Comparison of ENCODE assay signal across 1 cellular context in genomic region chr19:18205180-18205915, GRCh38.
A peak's percentile ranks its signal among the peaks of the same experiment; 100 is the strongest.
TF ChIP-seq lines count a peak whose summit lies in the region.

No MANE protein-coding gene starts in this region.

TF ChIP-seq in K562, 482 proteins besides CTCF, POLR2A, EP300 and RAD21 (continues in another document):
- TF ChIP-seq MLLT1 (IDR thresholded peaks at IDR 0.05) (peak in 1 of 2 experiments; percentile 80; a peak in 2 of 4 replicates), RCOR1 (IDR thresholded peaks at IDR 0.05; ENCODE audit: borderline replicate concordance in 1 of 2, low read depth in 2 of 2, low read length in 2 of 2) (no peak), MAFG (tag; conservative IDR thresholded peaks at IDR 0.05) (no peak), HNRNPLL (IDR thresholded peaks at IDR 0.05; ENCODE audit: low read depth, low read length, poor library complexity, severe bottlenecking) (peak; percentile 88), ZC3H11A (IDR thresholded peaks at IDR 0.05; ENCODE audit: low read depth, low read length) (no peak), RREB1 (CRISPR knock-in tag; IDR thresholded peaks at IDR 0.05) (no peak), MTF1 (CRISPR knock-in tag; IDR thresholded peaks at IDR 0.05; ENCODE audit: borderline replicate concordance) (no peak), MAX (CRISPR knock-in tag; IDR thresholded peaks at IDR 0.05) (peak; percentile 47; the same call in 1 of the 2 replicates), PPARD (CRISPR knock-in tag; IDR thresholded peaks at IDR 0.05) (no peak), CREM (IDR thresholded peaks at IDR 0.05; ENCODE audit: low read depth) (peak; percentile 62; the same call in 1 of the 2 replicates), GTF2A2 (tag; IDR thresholded peaks at IDR 0.05) (peak; percentile 55; the same call in 1 of the 2 replicates), ZBTB33 (CRISPR knock-in tag; IDR thresholded peaks at IDR 0.05) (no peak), CCNT2 (IDR thresholded peaks at IDR 0.05; ENCODE audit: borderline replicate concordance, extremely low read depth, insufficient read length, low read depth, low read length) (peak; percentile 31), SAFB2 (IDR thresholded peaks at IDR 0.05; ENCODE audit: borderline replicate concordance, low read depth, low read length, severe bottlenecking) (no peak), MNT (conservative IDR thresholded peaks at IDR 0.05) (peak; percentile 55 to 74; a peak in 3 of 4 replicates), ZNF165 (CRISPR knock-in tag; IDR thresholded peaks at IDR 0.05; ENCODE audit: borderline replicate concordance) (no peak), EP400 (IDR thresholded peaks at IDR 0.05) (0 out of 2 replicates have a peak, but pooled peaks have one; percentile 24), ZNF384 (IDR thresholded peaks at IDR 0.05; ENCODE audit: low read depth, low read length) (0 out of 2 replicates have a peak, but pooled peaks have one; percentile 9), TAF1 (IDR thresholded peaks at IDR 0.05; ENCODE audit: control insufficient read depth, extremely low read depth, insufficient read depth, low read length, severe bottlenecking) (peak; percentile 45), BMI1 (IDR thresholded peaks at IDR 0.05; ENCODE audit: low read length) (no peak), SAFB (IDR thresholded peaks at IDR 0.05; ENCODE audit: borderline replicate concordance, low read depth, low read length) (no peak), ZFP91 (CRISPR knock-in tag; IDR thresholded peaks at IDR 0.05) (no peak), MITF (IDR thresholded peaks at IDR 0.05) (no peak), MGA (IDR thresholded peaks at IDR 0.05) (peak; percentile 14; the same call in 1 of the 2 replicates)
